8 cellular contexts compared by ENCODE assay signal in the genomic region with DNA sequence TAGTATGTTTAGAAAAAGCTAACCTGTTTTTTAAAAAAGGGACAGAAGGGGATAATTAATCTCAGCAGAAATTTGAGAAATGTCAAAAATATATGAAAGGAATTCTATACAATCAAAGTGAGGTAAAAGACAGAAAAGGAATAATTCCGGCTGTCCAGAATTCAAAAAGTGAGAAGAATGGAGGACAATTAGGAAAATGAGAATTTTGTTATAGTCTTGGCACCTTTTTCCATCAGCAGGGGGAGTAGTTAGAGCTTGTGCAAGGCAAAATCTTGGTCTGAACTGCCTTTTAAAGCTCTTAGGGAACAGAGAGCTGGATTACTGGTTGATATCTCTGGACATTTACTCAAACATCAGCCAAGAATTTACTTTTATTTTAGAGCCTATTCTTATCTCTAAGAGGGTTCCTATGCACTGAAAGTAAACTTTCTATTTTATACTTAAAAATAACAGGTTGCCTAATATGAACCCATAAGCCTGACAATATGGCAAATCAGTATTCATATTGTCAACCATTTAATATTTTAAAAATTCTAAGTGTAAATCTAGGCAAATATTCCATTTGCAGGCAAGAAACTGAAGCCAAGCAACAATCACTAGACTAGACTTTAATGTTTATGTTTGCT.
DNase-seq lines count a peak whose midpoint lies in the region; ATAC-seq, FAIRE-seq and TF ChIP-seq lines count a peak whose summit lies in the region.

No MANE protein-coding gene starts in this region.

- H3K4me2 ChIP-seq in endothelial cell of umbilical vein (ENCODE audit: insufficient read depth, low read length), result no peak overlapping the region

- CTCF ChIA-PET in endothelial cell of umbilical vein (lab: Charles Lee), result interaction anchor here (0.6 to 2.6 kb wide), 60 partner anchors 9 to 578 kb away, joined by 3 to 97 read pairs (median 6); a partner anchor contains a TSS

- no peaks in the 10 kb centered on the region for H4K20me1 ChIP-seq in endothelial cell of umbilical vein (replicated peaks; ENCODE audit: control insufficient read depth, extremely low read depth, insufficient read depth, low read length)

- no peak for TF ChIP-seq POLR2A in endothelial cell of umbilical vein (IDR thresholded peaks at IDR 0.05; ENCODE audit: low read depth, low read length)

- FAIRE-seq in endothelial cell of umbilical vein (lab: Jason Lieb, UNC), result peak; percentile 74

- H3K4me1 Mint-ChIP-seq in progenitor cell of endocrine pancreas (ENCODE audit: low read depth), result peaks cover 3% of the 10 kb centered on the region
- peaks cover 8% of the 10 kb centered on the region for H3K4me1 Mint-ChIP-seq in activated CD4-positive, alpha-beta T cell treated with anti-CD3 and anti-CD28 coated beads, Interleukin-2, amount 10 ng/mL, durations not matched to agents 24 days and 14 days

- no peaks in the 10 kb centered on the region for H3K9me1 ChIP-seq in endothelial cell of umbilical vein (replicated peaks; ENCODE audit: control insufficient read depth, extremely low read depth, insufficient read depth, low read length)

- DNase-seq in NCI-H748 (lab: John Stamatoyannopoulos, UW; ENCODE audit: unreplicated experiment) (peak; percentile 27), NCI-H748 treated with DMSO at 0.1 percent for 48 hours (lab: John Stamatoyannopoulos, UW) (no peak), NCI-H82 treated with DMSO at 0.1 percent for 48 hours (lab: John Stamatoyannopoulos, UW; ENCODE audit: unreplicated experiment) (peak; percentile 26), endothelial cell of umbilical vein (ENCODE audit: low read depth, low spot score) (peak; percentile 48), progenitor cell of endocrine pancreas (ENCODE audit: low spot score, unreplicated experiment) (no peak)
- no peak for DNase-seq in activated CD4-positive, alpha-beta T cell treated with anti-CD3 and anti-CD28 coated beads, Interleukin-2, amount 10 ng/mL, durations not matched to agents 24 days and 14 days

- H3K4me3 ChIP-seq in endothelial cell of umbilical vein (replicated peaks in 1 of 3; ENCODE audit: insufficient read depth in 1 of 3, low read depth in 1 of 3, low read length in 3 of 3), result no peak overlapping the region

- H3K4me3 Mint-ChIP-seq in progenitor cell of endocrine pancreas (ENCODE audit: low read depth), result no peak overlapping the region
- H3K4me3 Mint-ChIP-seq in activated CD4-positive, alpha-beta T cell treated with anti-CD3 and anti-CD28 coated beads, Interleukin-2, amount 10 ng/mL, durations not matched to agents 24 days and 14 days, result no peak overlapping the region

- no peaks in the 10 kb centered on the region for H3K4me1 ChIP-seq in endothelial cell of umbilical vein (ENCODE audit: control insufficient read depth, extremely low read depth, insufficient read depth, low read length)

- H3K36me3 Mint-ChIP-seq in progenitor cell of endocrine pancreas (ENCODE audit: insufficient read depth), result no peaks in the 10 kb centered on the region
- peaks cover 6% of the 10 kb centered on the region for H3K36me3 Mint-ChIP-seq in activated CD4-positive, alpha-beta T cell treated with anti-CD3 and anti-CD28 coated beads, Interleukin-2, amount 10 ng/mL, durations not matched to agents 24 days and 14 days (ENCODE audit: low read depth)

- TF ChIP-seq CTCF in endothelial cell of umbilical vein (IDR thresholded peaks at IDR 0.05; ENCODE audit: extremely low read depth in 1 of 2, insufficient read depth in 1 of 2, low read depth in 1 of 2, low read length in 2 of 2), result peak; percentile 49 to 69
- TF ChIP-seq CTCF in progenitor cell of endocrine pancreas (IDR thresholded peaks at IDR 0.05; ENCODE audit: unreplicated experiment), result peak; percentile 69

- no peak overlapping the region for H3K27ac ChIP-seq in endothelial cell of umbilical vein (ENCODE audit: insufficient read depth, low read depth, low read length)

- no peaks in the 10 kb centered on the region for H3K36me3 ChIP-seq in endothelial cell of umbilical vein (ENCODE audit: control insufficient read depth in 2 of 2, extremely low read depth in 1 of 2, insufficient read depth in 2 of 2, low read length in 2 of 2)

- ATAC-seq in GM21528 (IDR thresholded peaks at IDR 0.05; ENCODE audit: low FRiP score, unreplicated experiment), result no peak
- no peak for ATAC-seq in GM21576 (IDR thresholded peaks at IDR 0.05; ENCODE audit: unreplicated experiment)

- H3K27me3 ChIP-seq in endothelial cell of umbilical vein (ENCODE audit: control insufficient read depth in 2 of 2, insufficient read depth in 2 of 2, low read length in 2 of 2), result no peaks in the 10 kb centered on the region

- H2AFZ ChIP-seq in endothelial cell of umbilical vein (ENCODE audit: low read depth, low read length), result no peak overlapping the region

- no TSS peak for BruUV-seq in endothelial cell of umbilical vein (replicated peaks; lab: Mats Ljungman, UMichigan)

- intact Hi-C loops in endothelial cell of umbilical vein (cut with micrococcal nuclease), result loop anchor here (1.0 to 10.0 kb wide), 4 partner anchors 90 to 299 kb away; a partner anchor contains a TSS
- intact Hi-C loops in activated CD4-positive, alpha-beta T cell treated with anti-CD3 and anti-CD28 coated beads, Interleukin-2, amount 10 ng/mL, durations not matched to agents 24 days and 14 days (cut with micrococcal nuclease), result loop anchor here (1.0 to 10.0 kb wide), 3 partner anchors 230 to 579 kb away; no protein-coding TSS in a partner anchor

- dilution Hi-C loops in endothelial cell of umbilical vein (cut with MboI; ENCODE audit: extremely low pct_ligation_motif_present, low sequenced_read_pairs), result no loop called here

- POLR2A ChIA-PET in endothelial cell of umbilical vein (lab: Charles Lee), result no interaction called here

- no peaks in the 10 kb centered on the region for H3K79me2 ChIP-seq in endothelial cell of umbilical vein (ENCODE audit: control insufficient read depth, insufficient read depth, low read length)

- H3K9me3 ChIP-seq in endothelial cell of umbilical vein (replicated peaks; ENCODE audit: control insufficient read depth, insufficient read depth, low read length), result no peaks in the 10 kb centered on the region

- H3K9me3 Mint-ChIP-seq in progenitor cell of endocrine pancreas (ENCODE audit: low read depth), result no peaks in the 10 kb centered on the region
- H3K9me3 Mint-ChIP-seq in activated CD4-positive, alpha-beta T cell treated with anti-CD3 and anti-CD28 coated beads, Interleukin-2, amount 10 ng/mL, durations not matched to agents 24 days and 14 days, result no peaks in the 10 kb centered on the region

- no peaks in the 10 kb centered on the region for H3K27me3 Mint-ChIP-seq in progenitor cell of endocrine pancreas
- no peaks in the 10 kb centered on the region for H3K27me3 Mint-ChIP-seq in activated CD4-positive, alpha-beta T cell treated with anti-CD3 and anti-CD28 coated beads, Interleukin-2, amount 10 ng/mL, durations not matched to agents 24 days and 14 days

- no peak overlapping the region for H3K27ac Mint-ChIP-seq in progenitor cell of endocrine pancreas
- H3K27ac Mint-ChIP-seq in activated CD4-positive, alpha-beta T cell treated with anti-CD3 and anti-CD28 coated beads, Interleukin-2, amount 10 ng/mL, durations not matched to agents 24 days and 14 days, result no peak overlapping the region

- H3K9ac ChIP-seq in endothelial cell of umbilical vein (replicated peaks; ENCODE audit: extremely low read depth, insufficient read depth, low read length), result no peak overlapping the region

TF ChIP-seq in endothelial cell of umbilical vein, 7 proteins besides CTCF, POLR2A, EP300 and RAD21:
- TF ChIP-seq EZH2 (IDR thresholded peaks at IDR 0.05; ENCODE audit: borderline replicate concordance, low read depth, low read length, severe bottlenecking) (no peak), JUN (IDR thresholded peaks at IDR 0.05; ENCODE audit: borderline replicate concordance, insufficient read depth, insufficient read length, low read depth) (no peak), POLR2AphosphoS5 (IDR thresholded peaks at IDR 0.05; ENCODE audit: insufficient read depth, low read depth, low read length) (no peak), GATA2 (IDR thresholded peaks at IDR 0.05; ENCODE audit: insufficient read depth, insufficient read length, low read depth, low read length) (no peak), MYC (IDR thresholded peaks at IDR 0.05; ENCODE audit: low read depth, low read length) (no peak), FOS (IDR thresholded peaks at IDR 0.05; ENCODE audit: borderline replicate concordance, insufficient read depth, low read length) (no peak)
- TF ChIP-seq, protein P1, sequence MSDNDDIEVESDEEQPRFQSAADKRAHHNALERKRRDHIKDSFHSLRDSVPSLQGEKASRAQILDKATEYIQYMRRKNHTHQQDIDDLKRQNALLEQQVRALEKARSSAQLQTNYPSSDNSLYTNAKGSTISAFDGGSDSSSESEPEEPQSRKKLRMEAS (IDR thresholded peaks at IDR 0.05; ENCODE audit: insufficient read depth, insufficient read length), result no peak
TF ChIP-seq in endothelial cell of umbilical vein: peak in this region for 0.

Comparison
In these comparisons a context has a peak if more than half of its experiments do, and no peak if none do; other contexts are left out.
1. DNase-seq: peak in NCI-H748 (single experiment), NCI-H82 treated with DMSO at 0.1 percent for 48 hours (single experiment) and endothelial cell of umbilical vein (single experiment); none in NCI-H748 treated with DMSO at 0.1 percent for 48 hours (single experiment), progenitor cell of endocrine pancreas (single experiment) and activated CD4-positive, alpha-beta T cell treated with anti-CD3 and anti-CD28 coated beads, Interleukin-2, amount 10 ng/mL, durations not matched to agents 24 days and 14 days (single experiment).